In genomic region chr2:66899109-66899508, GRCh38 we compare ENCODE assay signal across 20 cellular contexts.
"Had no signal": no experiment of that assay in that cellular context is flagged by ENCODE, and none has a peak within 500 bp of the region (broad histone marks: within the 10 kb centered on the region; RNA-seq: fewer than 3 reads in every experiment).

No MANE protein-coding gene starts in this region.

- H3K9ac ChIP-seq: parathyroid adenoma had no signal

- H3K9me3 ChIP-seq: esophagus muscularis mucosa, lower lobe of right lung, neutrophil, spleen, thoracic aorta, tibial nerve, upper lobe of left lung, vagina had no signal

- DNase-seq: cortex of kidney; dorsolateral prefrontal cortex; effector CD4-positive, alpha-beta T cell; hypothalamus; immature natural killer cell; left ventricle myocardium superior; lower lobe of right lung; natural killer cell; spleen; stimulated activated CD4-positive, alpha-beta T cell treated with anti-CD3 and anti-CD28 coated beads, Interleukin-2, amount 100 ng/mL, for 48 hours; stimulated activated naive B cell treated with anti-CD40 and anti-IgM and Interleukin-4, amounts not matched to agents 10 μg/mL and 1 μg/mL and 100 μg/mL, for 72 hours; upper lobe of left lung had no signal

- H3K4me1 ChIP-seq: lower lobe of right lung, parathyroid adenoma, spleen had no signal

- H3K4me3 ChIP-seq: dorsolateral prefrontal cortex, esophagus muscularis mucosa, lower lobe of right lung, spleen, thoracic aorta, tibial nerve, upper lobe of left lung, vagina had no signal

- H3K27me3 ChIP-seq: esophagus muscularis mucosa, neutrophil, spleen, tibial nerve, upper lobe of left lung, vagina had no signal

- H3K36me3 ChIP-seq: esophagus muscularis mucosa, lower lobe of right lung, neutrophil, spleen, thoracic aorta, tibial nerve, upper lobe of left lung, vagina had no signal

- H3K27ac ChIP-seq: dorsolateral prefrontal cortex, epithelial cell of prostate, esophagus muscularis mucosa, lower lobe of right lung, neutrophil, parathyroid adenoma, thoracic aorta, upper lobe of left lung, vagina had no signal

- ATAC-seq: left ventricle myocardium superior; lower lobe of right lung; natural killer cell; sciatic nerve; stimulated activated naive B cell treated with anti-CD40 and anti-IgM and Interleukin-4, amounts not matched to agents 10 μg/mL and 1 μg/mL and 100 μg/mL, for 72 hours had no signal
